21 cellular contexts compared by ENCODE assay signal in the genomic region with DNA sequence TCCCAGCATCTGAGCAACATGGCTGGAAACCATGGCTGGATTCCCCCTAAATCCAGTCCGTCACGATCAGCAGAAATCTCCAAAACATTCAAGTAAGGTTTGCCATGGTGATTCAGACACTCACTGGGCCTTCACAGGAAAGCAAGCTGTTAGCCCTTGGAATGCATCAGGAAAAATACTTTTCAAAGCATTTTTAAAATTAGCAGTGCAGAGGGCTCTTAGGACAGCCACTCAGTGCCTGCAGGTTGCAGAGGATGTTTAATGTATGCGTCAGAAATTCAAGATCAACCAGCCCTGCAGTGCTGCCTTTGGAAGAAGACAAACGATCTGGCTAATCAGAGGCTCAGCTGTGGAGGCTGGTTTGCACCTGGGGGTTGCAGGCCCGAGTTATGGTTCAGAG. TPM values are rescaled to one million over a fixed set of nuclear protein-coding genes. Genes with fewer than 3 reads are reported as not detected.
"Had no signal": no experiment of that assay in that cellular context is flagged by ENCODE, and none has a peak within 500 bp of the region (broad histone marks: within the 10 kb centered on the region; RNA-seq: fewer than 3 reads in every experiment).

No MANE protein-coding gene starts in this region.

- H3K9ac ChIP-seq: parathyroid adenoma had no signal

- H2AFZ ChIP-seq: parathyroid adenoma had no signal

- H3K4me1 ChIP-seq: breast epithelium, gastrocnemius medialis, spleen had no signal

- H3K9me3 ChIP-seq: breast epithelium, gastrocnemius medialis, spleen, thoracic aorta had no signal

- ATAC-seq: esophagus mucosa; gastrocnemius medialis; naive thymus-derived CD8-positive, alpha-beta T cell; stimulated activated memory B cell treated with anti-CD40 and anti-IgM and Interleukin-4, amounts not matched to agents 10 μg/mL and 1 μg/mL and 100 μg/mL, for 72 hours; WTC11 had no signal

- H3K36me3 ChIP-seq: breast epithelium, gastrocnemius medialis, spleen, thoracic aorta had no signal

- H3K27ac Mint-ChIP-seq: activated CD4-positive, alpha-beta memory T cell treated with anti-CD3 and anti-CD28 coated beads, Interleukin-2, amount 10 ng/mL, durations not matched to agents 7 days and 5 days; activated naive CD4-positive, alpha-beta T cell treated with anti-CD3 and anti-CD28 coated beads for 36 hours; activated T-cell treated with anti-CD3 and anti-CD28 coated beads, Interleukin-2, amount 50 U/mL, for 24 hours; activated T-helper 2 cell treated with anti-CD3 and anti-CD28 coated beads, Interferon-gamma antibody, Interleukin-2, Interleukin-4, amounts not matched to agents 10 μg/mL and 5 μg/mL and 100 μg/mL, durations not matched to agents 14 hours and 24 hours and 36 hours; dendritic cell treated with granulocyte-macrophage colony-stimulating factor and Interleukin-4, amounts not matched to agents 40 ng/mL and 50 ng/mL, for 4 days; memory B cell; naive thymus-derived CD8-positive, alpha-beta T cell; stimulated activated memory B cell treated with anti-CD40 and anti-IgM and Interleukin-4, amounts not matched to agents 10 μg/mL and 1 μg/mL and 100 μg/mL, for 72 hours; T-helper 2 cell treated with Interferon-gamma antibody and Interleukin-4, amounts not matched to agents 5 μg/mL and 100 μg/mL, for 36 hours; WTC11 had no signal

- H3K27me3 ChIP-seq: gastrocnemius medialis had no signal

- H3K79me2 ChIP-seq: parathyroid adenoma had no signal

- H3K27ac ChIP-seq: breast epithelium, gastrocnemius medialis, parathyroid adenoma, spleen, thoracic aorta had no signal

- H3K9me3 Mint-ChIP-seq: activated CD4-positive, alpha-beta memory T cell treated with anti-CD3 and anti-CD28 coated beads, Interleukin-2, amount 10 ng/mL, durations not matched to agents 7 days and 5 days; activated naive CD4-positive, alpha-beta T cell treated with anti-CD3 and anti-CD28 coated beads for 36 hours; activated T-cell treated with anti-CD3 and anti-CD28 coated beads, Interleukin-2, amount 50 U/mL, for 24 hours; activated T-helper 2 cell treated with anti-CD3 and anti-CD28 coated beads, Interferon-gamma antibody, Interleukin-2, Interleukin-4, amounts not matched to agents 10 μg/mL and 5 μg/mL and 100 μg/mL, durations not matched to agents 14 hours and 24 hours and 36 hours; dendritic cell treated with granulocyte-macrophage colony-stimulating factor and Interleukin-4, amounts not matched to agents 40 ng/mL and 50 ng/mL, for 4 days; memory B cell; naive thymus-derived CD8-positive, alpha-beta T cell; T-helper 2 cell treated with Interferon-gamma antibody and Interleukin-4, amounts not matched to agents 5 μg/mL and 100 μg/mL, for 36 hours had no signal

- H3K4me3 Mint-ChIP-seq: activated CD4-positive, alpha-beta memory T cell treated with anti-CD3 and anti-CD28 coated beads, Interleukin-2, amount 10 ng/mL, durations not matched to agents 7 days and 5 days; activated naive CD4-positive, alpha-beta T cell treated with anti-CD3 and anti-CD28 coated beads for 36 hours; activated T-cell treated with anti-CD3 and anti-CD28 coated beads, Interleukin-2, amount 50 U/mL, for 24 hours; dendritic cell treated with granulocyte-macrophage colony-stimulating factor and Interleukin-4, amounts not matched to agents 40 ng/mL and 50 ng/mL, for 4 days; memory B cell; naive thymus-derived CD8-positive, alpha-beta T cell; stimulated activated memory B cell treated with anti-CD40 and anti-IgM and Interleukin-4, amounts not matched to agents 10 μg/mL and 1 μg/mL and 100 μg/mL, for 72 hours; T-helper 2 cell treated with Interferon-gamma antibody and Interleukin-4, amounts not matched to agents 5 μg/mL and 100 μg/mL, for 36 hours; WTC11 had no signal

- H3K36me3 Mint-ChIP-seq: memory B cell; naive thymus-derived CD8-positive, alpha-beta T cell; stimulated activated memory B cell treated with anti-CD40 and anti-IgM and Interleukin-4, amounts not matched to agents 10 μg/mL and 1 μg/mL and 100 μg/mL, for 72 hours; WTC11 had no signal

- H3K4me1 Mint-ChIP-seq: memory B cell, WTC11 had no signal

- H3K4me3 ChIP-seq: breast epithelium, gastrocnemius medialis, spleen, thoracic aorta had no signal

- DNase-seq: activated CD4-positive, alpha-beta memory T cell treated with anti-CD3 and anti-CD28 coated beads, Interleukin-2, amount 10 ng/mL, durations not matched to agents 7 days and 5 days; activated CD4-positive, alpha-beta T cell treated with anti-CD3 and anti-CD28 coated beads for 4 hours; activated naive CD4-positive, alpha-beta T cell treated with anti-CD3 and anti-CD28 coated beads for 36 hours; activated T-cell treated with anti-CD3 and anti-CD28 coated beads, Interleukin-2, amount 50 U/mL, for 24 hours; anterior cingulate cortex; effector CD8-positive, alpha-beta T cell; gastrocnemius medialis; head of caudate nucleus; naive thymus-derived CD8-positive, alpha-beta T cell; spleen; stimulated activated CD4-positive, alpha-beta T cell treated with anti-CD3 and anti-CD28 coated beads, Interleukin-4, amount 100 ng/mL, for 4 hours had no signal

RNA-seq across cellular contexts. Expression of a gene that starts 50.3 kb away (rescaled TPM):
- total RNA-seq: activated CD4-positive, alpha-beta memory T cell treated with anti-CD3 and anti-CD28 coated beads, Interleukin-2, amount 10 ng/mL, durations not matched to agents 7 days and 5 days; activated naive CD4-positive, alpha-beta T cell treated with anti-CD3 and anti-CD28 coated beads for 36 hours; naive thymus-derived CD8-positive, alpha-beta T cell; spleen had no signal
